ENCODE assay signal across 23 cellular contexts in genomic region chr14:20642770-20643169, GRCh38. TPM values are rescaled to one million over a fixed set of nuclear protein-coding genes. Genes with fewer than 3 reads are reported as not detected.
"Had no signal": no experiment of that assay in that cellular context is flagged by ENCODE, and none has a peak within 500 bp of the region (broad histone marks: within the 10 kb centered on the region; RNA-seq: fewer than 3 reads in every experiment).

No MANE protein-coding gene starts in this region.

RNA-seq across cellular contexts. Expression of gene OR6S1, which starts 1.3 kb away (rescaled TPM):
- total RNA-seq: activated B cell treated with CpG ODN at 0.5 μM for 24 hours; activated CD4-positive, alpha-beta memory T cell treated with anti-CD3 and anti-CD28 coated beads for 36 hours; activated CD4-positive, alpha-beta T cell treated with anti-CD3 and anti-CD28 coated beads, Interleukin-2, amount 10 ng/mL, durations not matched to agents 24 days and 14 days; activated CD8-positive, alpha-beta memory T cell treated with anti-CD3 and anti-CD28 coated beads for 36 hours; activated CD8-positive, alpha-beta T cell treated with anti-CD3 and anti-CD28 coated beads for 36 hours; activated naive CD4-positive, alpha-beta T cell treated with anti-CD3 and anti-CD28 coated beads for 36 hours; activated naive CD4-positive, alpha-beta T cell treated with anti-CD3 and anti-CD28 coated beads, Interleukin-2, amount 50 U/mL, for 72 hours; activated naive CD8-positive, alpha-beta T cell treated with anti-CD3 and anti-CD28 coated beads for 36 hours; activated T-cell treated with anti-CD3 and anti-CD28 coated beads, Interleukin-2, amount 50 U/mL, for 4 hours; activated T-cell treated with anti-CD3 and anti-CD28 coated beads, Interleukin-2, amount 50 U/mL, for 72 hours; activated T-helper 1 cell treated with anti-CD3 and anti-CD28 coated beads, Interleukin-12 subunit alpha, Interleukin-12 subunit beta, Interleukin-2, Interleukin-4 antibody, amounts not matched to agents 30 ng/mL and 10 ng/mL and 1 ng/mL, durations not matched to agents 14 hours and 24 hours and 36 hours; activated T-helper 17 cell treated with anti-CD3 and anti-CD28 coated beads, Interleukin-2, amount 50 U/mL, for 72 hours; adrenal gland; aorta; astrocyte; body of pancreas; bronchial epithelial cell; cardiac muscle cell; chondrocyte; T-cell; T-helper 1 cell treated with Interleukin-12 subunit alpha and Interleukin-12 subunit beta and Interleukin-4 antibody, amounts not matched to agents 30 ng/mL and 1 ng/mL, for 36 hours; T-helper 17 cell; T-helper 2 cell treated with Interferon-gamma antibody and Interleukin-4, amounts not matched to agents 100 ng/mL and 5 ng/mL, for 36 hours had no signal
- polyA plus RNA-seq: adrenal gland, aorta, cardiac muscle cell had no signal

RNA-seq across cellular contexts. Expression of gene ANG, which starts 45.8 kb away (rescaled TPM):
- total RNA-seq: activated B cell treated with CpG ODN at 0.5 μM for 24 hours; activated CD4-positive, alpha-beta T cell treated with anti-CD3 and anti-CD28 coated beads, Interleukin-2, amount 10 ng/mL, durations not matched to agents 24 days and 14 days had no signal

RNA-seq across cellular contexts. Expression of gene RNASE12, which starts 51.6 kb away (rescaled TPM):
- total RNA-seq: activated B cell treated with CpG ODN at 0.5 μM for 24 hours; activated CD4-positive, alpha-beta memory T cell treated with anti-CD3 and anti-CD28 coated beads for 36 hours; activated CD4-positive, alpha-beta T cell treated with anti-CD3 and anti-CD28 coated beads, Interleukin-2, amount 10 ng/mL, durations not matched to agents 24 days and 14 days; activated CD8-positive, alpha-beta memory T cell treated with anti-CD3 and anti-CD28 coated beads for 36 hours; activated CD8-positive, alpha-beta T cell treated with anti-CD3 and anti-CD28 coated beads for 36 hours; activated naive CD4-positive, alpha-beta T cell treated with anti-CD3 and anti-CD28 coated beads for 36 hours; activated naive CD4-positive, alpha-beta T cell treated with anti-CD3 and anti-CD28 coated beads, Interleukin-2, amount 50 U/mL, for 72 hours; activated naive CD8-positive, alpha-beta T cell treated with anti-CD3 and anti-CD28 coated beads for 36 hours; activated T-cell treated with anti-CD3 and anti-CD28 coated beads, Interleukin-2, amount 50 U/mL, for 4 hours; activated T-cell treated with anti-CD3 and anti-CD28 coated beads, Interleukin-2, amount 50 U/mL, for 72 hours; activated T-helper 1 cell treated with anti-CD3 and anti-CD28 coated beads, Interleukin-12 subunit alpha, Interleukin-12 subunit beta, Interleukin-2, Interleukin-4 antibody, amounts not matched to agents 30 ng/mL and 10 ng/mL and 1 ng/mL, durations not matched to agents 14 hours and 24 hours and 36 hours; activated T-helper 17 cell treated with anti-CD3 and anti-CD28 coated beads, Interleukin-2, amount 50 U/mL, for 72 hours; adrenal gland; aorta; astrocyte; body of pancreas; bronchial epithelial cell; cardiac muscle cell; chondrocyte; T-cell; T-helper 1 cell treated with Interleukin-12 subunit alpha and Interleukin-12 subunit beta and Interleukin-4 antibody, amounts not matched to agents 30 ng/mL and 1 ng/mL, for 36 hours; T-helper 17 cell; T-helper 2 cell treated with Interferon-gamma antibody and Interleukin-4, amounts not matched to agents 100 ng/mL and 5 ng/mL, for 36 hours had no signal
- polyA plus RNA-seq: adrenal gland, aorta, cardiac muscle cell had no signal

RNA-seq across cellular contexts. Expression of gene RNASE11, which starts 55.0 kb away (rescaled TPM):
- total RNA-seq: activated B cell treated with CpG ODN at 0.5 μM for 24 hours; activated CD4-positive, alpha-beta memory T cell treated with anti-CD3 and anti-CD28 coated beads for 36 hours; activated CD4-positive, alpha-beta T cell treated with anti-CD3 and anti-CD28 coated beads, Interleukin-2, amount 10 ng/mL, durations not matched to agents 24 days and 14 days; activated CD8-positive, alpha-beta memory T cell treated with anti-CD3 and anti-CD28 coated beads for 36 hours; activated CD8-positive, alpha-beta T cell treated with anti-CD3 and anti-CD28 coated beads for 36 hours; activated naive CD4-positive, alpha-beta T cell treated with anti-CD3 and anti-CD28 coated beads for 36 hours; activated naive CD4-positive, alpha-beta T cell treated with anti-CD3 and anti-CD28 coated beads, Interleukin-2, amount 50 U/mL, for 72 hours; activated naive CD8-positive, alpha-beta T cell treated with anti-CD3 and anti-CD28 coated beads for 36 hours; activated T-cell treated with anti-CD3 and anti-CD28 coated beads, Interleukin-2, amount 50 U/mL, for 4 hours; activated T-cell treated with anti-CD3 and anti-CD28 coated beads, Interleukin-2, amount 50 U/mL, for 72 hours; activated T-helper 1 cell treated with anti-CD3 and anti-CD28 coated beads, Interleukin-12 subunit alpha, Interleukin-12 subunit beta, Interleukin-2, Interleukin-4 antibody, amounts not matched to agents 30 ng/mL and 10 ng/mL and 1 ng/mL, durations not matched to agents 14 hours and 24 hours and 36 hours; activated T-helper 17 cell treated with anti-CD3 and anti-CD28 coated beads, Interleukin-2, amount 50 U/mL, for 72 hours; adrenal gland; aorta; astrocyte; body of pancreas; bronchial epithelial cell; cardiac muscle cell; chondrocyte; T-cell; T-helper 1 cell treated with Interleukin-12 subunit alpha and Interleukin-12 subunit beta and Interleukin-4 antibody, amounts not matched to agents 30 ng/mL and 1 ng/mL, for 36 hours; T-helper 17 cell; T-helper 2 cell treated with Interferon-gamma antibody and Interleukin-4, amounts not matched to agents 100 ng/mL and 5 ng/mL, for 36 hours had no signal
- polyA plus RNA-seq: aorta, cardiac muscle cell had no signal
